24 cellular contexts compared by ENCODE assay signal in genomic region chr5:83299353-83299752, GRCh38.
DNase-seq lines count a peak whose midpoint lies in the region; ATAC-seq, FAIRE-seq and TF ChIP-seq lines count a peak whose summit lies in the region.
"Had no signal": no experiment of that assay in that cellular context is flagged by ENCODE, and none has a peak within 500 bp of the region (broad histone marks: within the 10 kb centered on the region; RNA-seq: fewer than 3 reads in every experiment).

No MANE protein-coding gene starts in this region.

- H3K4me3 Mint-ChIP-seq in naive thymus-derived CD8-positive, alpha-beta T cell: no peak overlapping the region
- H3K4me3 Mint-ChIP-seq: B cell; CD4-positive, alpha-beta T cell; CD8-positive, alpha-beta T cell had no signal

- DNase-seq in A549 (ENCODE audit: low read depth in 1 of 2, low spot score in 1 of 2): no peak
- DNase-seq in Caki2 (ENCODE audit: low read depth): peak; percentile 2
- DNase-seq in frontal cortex (ENCODE audit: low spot score in 2 of 2): no peak
- DNase-seq in prostate gland (ENCODE audit: low spot score): no peak
- DNase-seq in RCC 7860 (ENCODE audit: low spot score): no peak
- no peak for DNase-seq in naive thymus-derived CD8-positive, alpha-beta T cell
- DNase-seq: 8988T; AML-193; Caco-2; CD4-positive, alpha-beta T cell; CD8-positive, alpha-beta T cell; DMS 273 treated with DMSO at 0.1 percent for 48 hours; DMS153; DMS53; DMS79; DND-41; EL; GF-D8 had no signal

- no peaks in the 10 kb centered on the region for H3K36me3 ChIP-seq in HEK293 (ENCODE audit: control insufficient read depth in 2 of 2, insufficient read depth in 1 of 2, low read length in 2 of 2)
- no peaks in the 10 kb centered on the region for H3K36me3 ChIP-seq in prostate gland

- 89% methylated on average over 2 of the region's 2 CpGs for WGBS in A549 (ENCODE audit: missing lambda C conversion rate)
- WGBS in prostate gland: 95% methylated on average over 2 of the region's 2 CpGs

- TF ChIP-seq EP300 in A549 (IDR thresholded peaks at IDR 0.05): no peak

- no peak for TF ChIP-seq POLR2A in A549 (IDR thresholded peaks at IDR 0.05; ENCODE audit: low read length)
- TF ChIP-seq POLR2A in prostate gland (IDR thresholded peaks at IDR 0.05): no peak

- no peaks in the 10 kb centered on the region for H3K27me3 ChIP-seq in prostate gland (replicated peaks; ENCODE audit: insufficient read depth)
- H3K27me3 ChIP-seq: BLaER1 treated with 17β-estradiol and CSF1 and Interleukin-3, amounts not matched to agents 10 nM and 100 nM had no signal

- H3K36me3 Mint-ChIP-seq in naive thymus-derived CD8-positive, alpha-beta T cell: peaks cover 4 to 19% (median 17%) of the 10 kb centered on the region in 3 donors

- H3K27me3 Mint-ChIP-seq in naive thymus-derived CD8-positive, alpha-beta T cell: no peaks in the 10 kb centered on the region
- H3K27me3 Mint-ChIP-seq: B cell; CD4-positive, alpha-beta T cell had no signal

- no peak for TF ChIP-seq CTCF in A549 (IDR thresholded peaks at IDR 0.05)
- TF ChIP-seq CTCF in HEK293 (tag by site-specific recombination; IDR thresholded peaks at IDR 0.05): no peak
- no peak for TF ChIP-seq CTCF in prostate gland (IDR thresholded peaks at IDR 0.05)

- FAIRE-seq in A549 (lab: Jason Lieb, UNC) (peak; percentile 65), frontal cortex (lab: Jason Lieb, UNC) (peak; percentile 73), RCC 7860 (lab: Jason Lieb, UNC) (no peak)
- FAIRE-seq: GM12891, GM19239 had no signal

- intact Hi-C loops in prostate gland (cut with DNase I): no loop called here

- H3K27ac ChIP-seq in A549 (no peak overlapping the region), HEK293 (ENCODE audit: extremely low read depth, low read depth, low read length) (no peak overlapping the region), prostate gland (no peak overlapping the region)
- H3K27ac ChIP-seq: C4-2B had no signal

- in situ Hi-C loops in Caki2 (cut with HindIII; ENCODE audit: low pct_unique_long_range_greater_than_20kb, low sequenced_read_pairs): no loop called here

- POLR2A ChIA-PET in A549 (lab: Yijun Ruan, JAX) (no interaction called here), HEK293 (lab: Yijun Ruan, JAX) (no interaction called here)
- POLR2A ChIA-PET in naive thymus-derived CD8-positive, alpha-beta T cell (lab: Charles Lee): no interaction called here

- H3K27ac Mint-ChIP-seq in naive thymus-derived CD8-positive, alpha-beta T cell: no peak overlapping the region
- H3K27ac Mint-ChIP-seq: B cell; CD4-positive, alpha-beta T cell; CD8-positive, alpha-beta T cell had no signal

- CTCF ChIA-PET in A549 (lab: Yijun Ruan, JAX): no interaction called here
- CTCF ChIA-PET in HEK293 (lab: Yijun Ruan, JAX): interaction anchor here (0.7 kb wide), 2 partner anchors 334 to 528 kb away, joined by 3 to 4 read pairs; no protein-coding TSS in a partner anchor

- H3K4me3 ChIP-seq in A549 (no peak overlapping the region), HEK293 (ENCODE audit: low read depth, low read length) (no peak overlapping the region), prostate gland (no peak overlapping the region)

- peaks cover 0 to 24% (median 10%) of the 10 kb centered on the region in 9 donors for H3K9me3 Mint-ChIP-seq in naive thymus-derived CD8-positive, alpha-beta T cell

- no peak overlapping the region for H3K4me2 ChIP-seq in A549
- H3K4me2 ChIP-seq: BLaER1 treated with 17β-estradiol and CSF1 and Interleukin-3, amounts not matched to agents 10 nM and 100 nM had no signal

- TF ChIP-seq RAD21 in A549 (conservative IDR thresholded peaks at IDR 0.05 in 1 of 2, IDR thresholded peaks at IDR 0.05 in 1 of 2): no peak

- peaks cover 5% of the 10 kb centered on the region; the same call in 2 of the 3 replicates for H3K9me3 ChIP-seq in A549
- H3K9me3 ChIP-seq in HEK293 (ENCODE audit: control insufficient read depth, insufficient read depth, low read depth, low read length): no peaks in the 10 kb centered on the region
- no peaks in the 10 kb centered on the region for H3K9me3 ChIP-seq in prostate gland

- H3K4me1 ChIP-seq in A549 (no peaks in the 10 kb centered on the region), HEK293 (ENCODE audit: control insufficient read depth, insufficient read depth, low read length) (no peaks in the 10 kb centered on the region), prostate gland (replicated peaks) (no peaks in the 10 kb centered on the region)
- H3K4me1 ChIP-seq: Caco-2 had no signal

- ATAC-seq in A549: no peak
- no peak for ATAC-seq in naive thymus-derived CD8-positive, alpha-beta T cell
- ATAC-seq: CD8-positive, alpha-beta T cell had no signal

- H3K4me1 Mint-ChIP-seq in naive thymus-derived CD8-positive, alpha-beta T cell: peaks cover 0 to 3% (median 0%) of the 10 kb centered on the region in 4 donors
- H3K4me1 Mint-ChIP-seq: B cell had no signal

TF ChIP-seq in A549, 52 proteins besides CTCF, POLR2A, EP300 and RAD21:
- TF ChIP-seq, protein P1, sequence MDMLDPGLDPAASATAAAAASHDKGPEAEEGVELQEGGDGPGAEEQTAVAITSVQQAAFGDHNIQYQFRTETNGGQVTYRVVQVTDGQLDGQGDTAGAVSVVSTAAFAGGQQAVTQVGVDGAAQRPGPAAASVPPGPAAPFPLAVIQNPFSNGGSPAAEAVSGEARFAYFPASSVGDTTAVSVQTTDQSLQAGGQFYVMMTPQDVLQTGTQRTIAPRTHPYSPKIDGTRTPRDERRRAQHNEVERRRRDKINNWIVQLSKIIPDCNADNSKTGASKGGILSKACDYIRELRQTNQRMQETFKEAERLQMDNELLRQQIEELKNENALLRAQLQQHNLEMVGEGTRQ (IDR thresholded peaks at IDR 0.05): no peak
- TF ChIP-seq TFCP2L1 (CRISPR knock-in tag; IDR thresholded peaks at IDR 0.05) (no peak), HEYL (CRISPR knock-in tag; IDR thresholded peaks at IDR 0.05) (no peak), ZC3H11A (IDR thresholded peaks at IDR 0.05) (no peak), POLR2AphosphoS2 (conservative IDR thresholded peaks at IDR 0.05; ENCODE audit: low read length) (no peak), FOXS1 (CRISPR knock-in tag; IDR thresholded peaks at IDR 0.05) (no peak), NFE2L2 (conservative IDR thresholded peaks at IDR 0.05; ENCODE audit: low read length) (no peak), TP53 (CRISPR knock-in tag; IDR thresholded peaks at IDR 0.05) (no peak), HES2 (IDR thresholded peaks at IDR 0.05) (no peak), ZNF302 (CRISPR knock-in tag; IDR thresholded peaks at IDR 0.05) (no peak), MAZ (IDR thresholded peaks at IDR 0.05; ENCODE audit: borderline replicate concordance, low read depth, low read length) (no peak), SMC3 (IDR thresholded peaks at IDR 0.05) (no peak), RNF2 (IDR thresholded peaks at IDR 0.05; ENCODE audit: borderline replicate concordance, low read depth) (no peak), CHD4 (IDR thresholded peaks at IDR 0.05; ENCODE audit: borderline replicate concordance) (no peak), HDAC2 (IDR thresholded peaks at IDR 0.05) (no peak), RARB (CRISPR knock-in tag; IDR thresholded peaks at IDR 0.05) (no peak)

TF ChIP-seq in HEK293, 187 proteins besides CTCF, POLR2A, EP300 and RAD21:
- TF ChIP-seq HOXD13 (CRISPR knock-in tag; IDR thresholded peaks at IDR 0.05; ENCODE audit: borderline replicate concordance) (no peak), KLF7 (tag by site-specific recombination; IDR thresholded peaks at IDR 0.05; ENCODE audit: borderline replicate concordance) (no peak), ZBTB1 (tag by site-specific recombination; IDR thresholded peaks at IDR 0.05) (no peak), ZNF133 (tag by site-specific recombination; IDR thresholded peaks at IDR 0.05) (peak; percentile 97), SETDB1 (IDR thresholded peaks at IDR 0.05; ENCODE audit: insufficient read length, low read length) (peak; percentile 47)
